8 cellular contexts compared by ENCODE assay signal in the genomic region with DNA sequence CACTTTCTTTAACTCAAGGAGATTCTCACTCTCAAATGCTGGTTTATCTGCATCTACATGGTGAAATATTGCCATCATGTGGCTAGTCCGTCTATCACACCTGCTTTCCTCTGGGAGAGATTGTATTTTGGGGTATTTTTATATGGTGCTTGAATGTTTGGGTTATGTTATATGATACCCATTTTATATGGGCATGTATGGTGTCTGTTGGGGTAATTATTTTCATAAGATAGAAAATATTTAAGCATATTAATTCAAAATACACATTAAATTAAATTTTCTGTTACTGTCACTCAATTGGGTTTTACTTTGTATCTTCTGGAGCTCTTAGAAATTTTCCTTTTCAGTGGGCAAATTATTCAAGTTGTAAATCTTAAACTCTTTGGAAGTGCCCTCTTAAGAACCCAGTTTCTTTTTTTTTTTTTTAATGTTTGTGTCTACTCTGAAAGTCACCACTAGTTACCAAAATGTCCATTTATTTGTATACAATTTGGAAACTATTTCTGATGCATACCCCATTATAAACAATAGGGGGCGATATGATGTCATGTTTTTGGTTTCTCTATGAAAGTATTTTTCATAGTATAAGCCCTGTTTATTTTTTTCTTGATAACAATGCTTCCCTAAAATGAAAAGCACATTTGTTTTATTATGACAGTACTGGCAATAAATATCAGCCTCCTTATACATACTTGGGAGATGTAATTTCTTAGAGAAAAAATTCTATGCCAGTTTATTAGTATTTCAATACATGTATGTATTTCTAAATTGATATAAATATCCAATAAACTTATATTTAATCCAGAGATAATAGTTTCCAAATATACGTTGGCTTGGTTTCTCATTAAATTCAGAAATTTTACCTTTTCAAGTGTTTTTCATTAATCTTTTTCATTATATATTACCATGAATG. TPM values are rescaled to one million over a fixed set of nuclear protein-coding genes. Genes with fewer than 3 reads are reported as not detected.
A peak's percentile ranks its signal among the peaks of the same experiment; 100 is the strongest.
DNase-seq lines count a peak whose midpoint lies in the region; ATAC-seq and FAIRE-seq lines count a peak whose summit lies in the region.

No MANE protein-coding gene starts in this region.

- peak; percentile 69 for ATAC-seq in GM18508 (IDR thresholded peaks at IDR 0.05; ENCODE audit: insufficient read depth, unreplicated experiment)
- peak; percentile 74 for ATAC-seq in HG02973 (IDR thresholded peaks at IDR 0.05; ENCODE audit: unreplicated experiment)
- ATAC-seq in activated CD8-positive, alpha-beta T cell treated with anti-CD3 and anti-CD28 coated beads, Interleukin-2, amount 10 ng/mL, durations not matched to agents 7 days and 5 days, result peak; percentile 70

- H3K27ac Mint-ChIP-seq in CD4-positive, alpha-beta memory T cell, result no peak overlapping the region
- no peak overlapping the region for H3K27ac Mint-ChIP-seq in activated CD8-positive, alpha-beta T cell treated with anti-CD3 and anti-CD28 coated beads, Interleukin-2, amount 10 ng/mL, durations not matched to agents 7 days and 5 days

- no peaks in the 10 kb centered on the region for H3K27me3 Mint-ChIP-seq in CD4-positive, alpha-beta memory T cell
- no peaks in the 10 kb centered on the region for H3K27me3 Mint-ChIP-seq in activated CD8-positive, alpha-beta T cell treated with anti-CD3 and anti-CD28 coated beads, Interleukin-2, amount 10 ng/mL, durations not matched to agents 7 days and 5 days (ENCODE audit: low read depth)

- no peaks in the 10 kb centered on the region for H3K4me1 Mint-ChIP-seq in CD4-positive, alpha-beta memory T cell
- no peaks in the 10 kb centered on the region for H3K4me1 Mint-ChIP-seq in activated CD8-positive, alpha-beta T cell treated with anti-CD3 and anti-CD28 coated beads, Interleukin-2, amount 10 ng/mL, durations not matched to agents 7 days and 5 days (ENCODE audit: low read depth)

- intact Hi-C loops in CD4-positive, alpha-beta memory T cell (cut with micrococcal nuclease), result loop anchor here (1.0 to 2.0 kb wide), 2 partner anchors 422 to 576 kb away; no protein-coding TSS in a partner anchor

- no peaks in the 10 kb centered on the region for H3K36me3 ChIP-seq in CD4-positive, alpha-beta memory T cell (ENCODE audit: insufficient read depth, low read length)

- H3K36me3 Mint-ChIP-seq in CD4-positive, alpha-beta memory T cell, result no peaks in the 10 kb centered on the region
- H3K36me3 Mint-ChIP-seq in activated CD8-positive, alpha-beta T cell treated with anti-CD3 and anti-CD28 coated beads, Interleukin-2, amount 10 ng/mL, durations not matched to agents 7 days and 5 days (ENCODE audit: low read depth), result no peaks in the 10 kb centered on the region

- no peaks in the 10 kb centered on the region for H3K27me3 ChIP-seq in CD4-positive, alpha-beta memory T cell (ENCODE audit: insufficient read depth, low read length)

- no peak overlapping the region for H3K4me3 Mint-ChIP-seq in CD4-positive, alpha-beta memory T cell
- H3K4me3 Mint-ChIP-seq in activated CD8-positive, alpha-beta T cell treated with anti-CD3 and anti-CD28 coated beads, Interleukin-2, amount 10 ng/mL, durations not matched to agents 7 days and 5 days, result no peak overlapping the region

- CTCF ChIA-PET in CD4-positive, alpha-beta memory T cell (lab: Charles Lee; ENCODE audit: partially characterized antibody), result no interaction called here
- CTCF ChIA-PET in activated CD8-positive, alpha-beta T cell treated with anti-CD3 and anti-CD28 coated beads, Interleukin-2, amount 10 ng/mL, durations not matched to agents 7 days and 5 days (lab: Charles Lee), result interaction anchor here (0.7 to 1.6 kb wide), 6 partner anchors 10 to 82 kb away, joined by 3 to 4 read pairs (median 3); no protein-coding TSS in a partner anchor

- POLR2A ChIA-PET in CD4-positive, alpha-beta memory T cell (lab: Charles Lee; ENCODE audit: partially characterized antibody), result no interaction called here
- POLR2A ChIA-PET in activated CD8-positive, alpha-beta T cell treated with anti-CD3 and anti-CD28 coated beads, Interleukin-2, amount 10 ng/mL, durations not matched to agents 7 days and 5 days (lab: Charles Lee), result no interaction called here

- H3K27ac ChIP-seq in CD4-positive, alpha-beta memory T cell (ENCODE audit: low read depth, low read length), result no peak overlapping the region

- H3K9me3 Mint-ChIP-seq in CD4-positive, alpha-beta memory T cell, result no peaks in the 10 kb centered on the region
- no peaks in the 10 kb centered on the region for H3K9me3 Mint-ChIP-seq in activated CD8-positive, alpha-beta T cell treated with anti-CD3 and anti-CD28 coated beads, Interleukin-2, amount 10 ng/mL, durations not matched to agents 7 days and 5 days (ENCODE audit: insufficient read depth)

- FAIRE-seq in urothelium cell line (lab: Jason Lieb, UNC), result no peak

- H3K4me3 ChIP-seq in CD4-positive, alpha-beta memory T cell (ENCODE audit: low read length in 2 of 2), result no peak overlapping the region

- H3K9me3 ChIP-seq in CD4-positive, alpha-beta memory T cell (ENCODE audit: control insufficient read depth in 1 of 2, low read length in 2 of 2), result no peaks in the 10 kb centered on the region

- H3K4me1 ChIP-seq in CD4-positive, alpha-beta memory T cell (ENCODE audit: insufficient read depth, low read length), result no peaks in the 10 kb centered on the region

- peak in 4 of 5 donors; percentile 3 to 22 (median 8) for DNase-seq in CD4-positive, alpha-beta memory T cell
- DNase-seq in NCI-H1694 (lab: John Stamatoyannopoulos, UW), result peak; percentile 52
- peak; percentile 33 for DNase-seq in activated CD8-positive, alpha-beta T cell treated with anti-CD3 and anti-CD28 coated beads, Interleukin-2, amount 10 ng/mL, durations not matched to agents 7 days and 5 days
- peak; percentile 51 for DNase-seq in inferior parietal cortex (ENCODE audit: extremely low spot score)
- DNase-seq in urothelium cell line (ENCODE audit: low spot score), result peak; percentile 8
- DNase-seq in HuH-7.5 (ENCODE audit: low spot score), result no peak

RNA-seq across cellular contexts. Expression of a gene that starts 36.1 kb away (rescaled TPM):
- not detected for total RNA-seq in CD4-positive, alpha-beta memory T cell
- polyA plus RNA-seq in CD4-positive, alpha-beta memory T cell, result not detected
- not detected for total RNA-seq in activated CD8-positive, alpha-beta T cell treated with anti-CD3 and anti-CD28 coated beads, Interleukin-2, amount 10 ng/mL, durations not matched to agents 7 days and 5 days
